20 cellular contexts compared by ENCODE assay signal in genomic region chr20:47969426-47969825, GRCh38.
DNase-seq lines count a peak whose midpoint lies in the region; ATAC-seq, FAIRE-seq and TF ChIP-seq lines count a peak whose summit lies in the region.
"Had no signal": no experiment of that assay in that cellular context is flagged by ENCODE, and none has a peak within 500 bp of the region (broad histone marks: within the 10 kb centered on the region; RNA-seq: fewer than 3 reads in every experiment).

No MANE protein-coding gene starts in this region.

- H3K27me3 Mint-ChIP-seq in WTC11 (ENCODE audit: low read depth) (peaks cover 6% of the 10 kb centered on the region), mesothelial cell of epicardium (ENCODE audit: low read depth) (peaks cover 11% of the 10 kb centered on the region)

- ATAC-seq in HepG2 = no peak
- ATAC-seq in right lobe of liver = no peak
- ATAC-seq in WTC11 = peak; percentile 51

- H3K27ac ChIP-seq in HepG2 (ENCODE audit: extremely low read length, insufficient read depth, low read length) (no peak overlapping the region), right lobe of liver (no peak overlapping the region), dorsolateral prefrontal cortex (no peak overlapping the region)
- H3K27ac ChIP-seq: 22Rv1, BLaER1, HL-60 had no signal

- intact Hi-C loops in HepG2 (cut with micrococcal nuclease; ENCODE audit: unreplicated experiment) (no loop called here), right lobe of liver (cut with DNase I) (no loop called here), dorsolateral prefrontal cortex (cut with DNase I) (no loop called here)

- CTCF ChIA-PET in HepG2 (lab: Yijun Ruan, JAX; ENCODE audit: low intra/inter-chr PET ratio, low total read pairs) (no interaction called here), WTC11 (lab: Charles Lee) (interaction anchor here (1.5 kb wide), 1 partner anchor 114 kb away, joined by 4 read pairs; no protein-coding TSS in a partner anchor)

- no peak overlapping the region for H2AFZ ChIP-seq in HepG2 (ENCODE audit: low read length)

- H3K9ac ChIP-seq in HepG2 (ENCODE audit: insufficient read depth, low read depth, low read length) = no peak overlapping the region
- H3K9ac ChIP-seq: BLaER1 had no signal

- no peak overlapping the region for H3K4me2 ChIP-seq in HepG2 (ENCODE audit: low read depth, low read length)

- FAIRE-seq in HepG2 (lab: Jason Lieb, UNC) = no peak
- FAIRE-seq: G401.6, GM12892, H1 had no signal

- TF ChIP-seq POLR2A in HepG2 (IDR thresholded peaks at IDR 0.05; ENCODE audit: insufficient read depth in 1 of 2, low read depth in 2 of 2, low read length in 2 of 2) (no peak), right lobe of liver (IDR thresholded peaks at IDR 0.05) (no peak)

- H3K9me3 Mint-ChIP-seq in WTC11 = no peaks in the 10 kb centered on the region
- no peaks in the 10 kb centered on the region for H3K9me3 Mint-ChIP-seq in mesothelial cell of epicardium
- H3K9me3 Mint-ChIP-seq: CD8-positive, alpha-beta memory T cell had no signal

- H3K27ac Mint-ChIP-seq in WTC11 = no peak overlapping the region
- H3K27ac Mint-ChIP-seq in mesothelial cell of epicardium = peak overlapping the region; percentile 47
- H3K27ac Mint-ChIP-seq: CD8-positive, alpha-beta memory T cell had no signal

- TF ChIP-seq EP300 in HepG2 (IDR thresholded peaks at IDR 0.05; ENCODE audit: low read depth in 2 of 2, low read length in 2 of 2) = no peak
- TF ChIP-seq EP300 in HepG2 (CRISPR knock-in tag; IDR thresholded peaks at IDR 0.05; ENCODE audit: borderline replicate concordance) = no peak

- no peak for TF ChIP-seq RAD21 in HepG2 (CRISPR knock-in tag; IDR thresholded peaks at IDR 0.05)

- no TSS peak for BruUV-seq in HepG2 (replicated peaks; lab: Mats Ljungman, UMichigan)

- no peaks in the 10 kb centered on the region for H3K79me2 ChIP-seq in HepG2 (ENCODE audit: insufficient read depth, low read length)

- TF ChIP-seq CTCF in HepG2 (CRISPR knock-in tag; IDR thresholded peaks at IDR 0.05) (no peak), right lobe of liver (IDR thresholded peaks at IDR 0.05) (no peak), WTC11 (IDR thresholded peaks at IDR 0.05) (no peak), mesothelial cell of epicardium (IDR thresholded peaks at IDR 0.05; ENCODE audit: unreplicated experiment) (no peak), dorsolateral prefrontal cortex (IDR thresholded peaks at IDR 0.05 in 54 of 56, conservative IDR thresholded peaks at IDR 0.05 in 2 of 56; ENCODE audit: low read depth in 1 of 56, partially characterized antibody in 56 of 56) (no peak)

- H3K36me3 ChIP-seq in HepG2 (replicated peaks in 1 of 2; ENCODE audit: control insufficient read depth in 1 of 2, insufficient read depth in 2 of 2, low read length in 2 of 2) (no peaks in the 10 kb centered on the region), right lobe of liver (no peaks in the 10 kb centered on the region)
- H3K36me3 ChIP-seq: BLaER1 had no signal

- no peaks in the 10 kb centered on the region for H4K20me1 ChIP-seq in HepG2 (ENCODE audit: insufficient read depth, low read length)
- H4K20me1 ChIP-seq: BLaER1 had no signal

- H3K36me3 Mint-ChIP-seq in WTC11 (no peaks in the 10 kb centered on the region), mesothelial cell of epicardium (no peaks in the 10 kb centered on the region)
- H3K36me3 Mint-ChIP-seq: CD8-positive, alpha-beta memory T cell had no signal

- H3K4me1 ChIP-seq in HepG2 (ENCODE audit: insufficient read depth, low read length) (peaks cover 52% of the 10 kb centered on the region), right lobe of liver (no peaks in the 10 kb centered on the region)

- peaks cover 56% of the 10 kb centered on the region for H3K4me1 Mint-ChIP-seq in WTC11
- H3K4me1 Mint-ChIP-seq in mesothelial cell of epicardium = peaks cover 32% of the 10 kb centered on the region
- H3K4me1 Mint-ChIP-seq: CD8-positive, alpha-beta memory T cell had no signal

- in situ Hi-C loops in HepG2 (cut with HindIII; ENCODE audit: extremely low pct_ligation_motif_present, low pct_unique_long_range_greater_than_20kb) = no loop called here

- WGBS in HepG2 (ENCODE audit: low lambda C conversion rate) = 87% methylated on average over 6 of the region's 6 CpGs
- 84% methylated on average over 3 of the region's 6 CpGs for WGBS in right lobe of liver (ENCODE audit: insufficient coverage, low coverage, low lambda C conversion rate, missing lambda C conversion rate)

- H3K27me3 ChIP-seq in HepG2 (ENCODE audit: control insufficient read depth in 1 of 2, insufficient read depth in 2 of 2, low read length in 2 of 2) (peaks cover 0 to 5% of the 10 kb centered on the region in 2 experiments; a peak in 2 of 5 replicates), right lobe of liver (no peaks in the 10 kb centered on the region), dorsolateral prefrontal cortex (peaks cover 0 to 4% (median 0%) of the 10 kb centered on the region in 45 donors)
- H3K27me3 ChIP-seq: BLaER1 had no signal

- DNase-seq in HepG2 (ENCODE audit: low spot score) (no peak), right lobe of liver (no peak), WTC11 (ENCODE audit: low spot score) (peak; percentile 38), mesothelial cell of epicardium (ENCODE audit: low spot score in 2 of 2, unreplicated experiment in 2 of 2) (no peak), pons (ENCODE audit: low spot score) (no peak), NCI-H1694 (lab: John Stamatoyannopoulos, UW) (no peak), NCI-H146 treated with DMSO at 0.1 percent for 48 hours (lab: John Stamatoyannopoulos, UW; ENCODE audit: unreplicated experiment) (no peak), dorsolateral prefrontal cortex (no peak)
- DNase-seq: AML-193; Caco-2; CD8-positive, alpha-beta memory T cell; DMS53; HCEC 1CT; KBM-7 had no signal

- H3K4me3 ChIP-seq in HepG2 (replicated peaks in 1 of 3; ENCODE audit: insufficient read depth in 1 of 3, low read depth in 2 of 3, low read length in 3 of 3) (no peak overlapping the region), right lobe of liver (no peak overlapping the region), dorsolateral prefrontal cortex (no peak overlapping the region)
- H3K4me3 ChIP-seq: BLaER1 had no signal

- POLR2A ChIA-PET in HepG2 (lab: Yijun Ruan, JAX) (no interaction called here), WTC11 (lab: Charles Lee) (no interaction called here)

- H3K9me3 ChIP-seq in HepG2 (ENCODE audit: low read length) = no peaks in the 10 kb centered on the region
- no peaks in the 10 kb centered on the region for H3K9me3 ChIP-seq in right lobe of liver
- H3K9me3 ChIP-seq: BLaER1, Caco-2 had no signal

- no peak overlapping the region for H3K4me3 Mint-ChIP-seq in WTC11
- H3K4me3 Mint-ChIP-seq in mesothelial cell of epicardium = no peak overlapping the region
- H3K4me3 Mint-ChIP-seq: CD8-positive, alpha-beta memory T cell had no signal

TF ChIP-seq in HepG2, 621 proteins besides CTCF, POLR2A, EP300 and RAD21:
- TF ChIP-seq EED (CRISPR knock-in tag; IDR thresholded peaks at IDR 0.05) = 0 out of 2 replicates have a peak, but pooled peaks have one; percentile 23
- TF ChIP-seq TBX3 (IDR thresholded peaks at IDR 0.05; ENCODE audit: borderline replicate concordance) = 0 out of 2 replicates have a peak, but pooled peaks have one; percentile 20
- 0 out of 2 replicates have a peak, but pooled peaks have one; percentile 32 for TF ChIP-seq ZNF296 (CRISPR knock-in tag; conservative IDR thresholded peaks at IDR 0.05)
- TF ChIP-seq MZF1 (CRISPR knock-in tag; IDR thresholded peaks at IDR 0.05; ENCODE audit: borderline replicate concordance) = no peak
- no peak for TF ChIP-seq ADNP (CRISPR knock-in tag; IDR thresholded peaks at IDR 0.05)
- TF ChIP-seq, protein P1, sequence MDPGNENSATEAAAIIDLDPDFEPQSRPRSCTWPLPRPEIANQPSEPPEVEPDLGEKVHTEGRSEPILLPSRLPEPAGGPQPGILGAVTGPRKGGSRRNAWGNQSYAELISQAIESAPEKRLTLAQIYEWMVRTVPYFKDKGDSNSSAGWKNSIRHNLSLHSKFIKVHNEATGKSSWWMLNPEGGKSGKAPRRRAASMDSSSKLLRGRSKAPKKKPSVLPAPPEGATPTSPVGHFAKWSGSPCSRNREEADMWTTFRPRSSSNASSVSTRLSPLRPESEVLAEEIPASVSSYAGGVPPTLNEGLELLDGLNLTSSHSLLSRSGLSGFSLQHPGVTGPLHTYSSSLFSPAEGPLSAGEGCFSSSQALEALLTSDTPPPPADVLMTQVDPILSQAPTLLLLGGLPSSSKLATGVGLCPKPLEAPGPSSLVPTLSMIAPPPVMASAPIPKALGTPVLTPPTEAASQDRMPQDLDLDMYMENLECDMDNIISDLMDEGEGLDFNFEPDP (CRISPR knock-in tag; conservative IDR thresholded peaks at IDR 0.05) = no peak

TF ChIP-seq in WTC11, 78 proteins besides CTCF, POLR2A, EP300 and RAD21:
- TF ChIP-seq MYBL2 (CRISPR knock-in tag; IDR thresholded peaks at IDR 0.05) (no peak), ERG (CRISPR knock-in tag; IDR thresholded peaks at IDR 0.05) (no peak), OVOL2 (CRISPR knock-in tag; IDR thresholded peaks at IDR 0.05; ENCODE audit: borderline replicate concordance) (no peak), IRF2 (CRISPR knock-in tag; IDR thresholded peaks at IDR 0.05; ENCODE audit: borderline replicate concordance, low read depth) (no peak), TCF7 (CRISPR knock-in tag; IDR thresholded peaks at IDR 0.05; ENCODE audit: low read depth) (no peak)
